ENCODE assay signal across 24 cellular contexts in the genomic region with DNA sequence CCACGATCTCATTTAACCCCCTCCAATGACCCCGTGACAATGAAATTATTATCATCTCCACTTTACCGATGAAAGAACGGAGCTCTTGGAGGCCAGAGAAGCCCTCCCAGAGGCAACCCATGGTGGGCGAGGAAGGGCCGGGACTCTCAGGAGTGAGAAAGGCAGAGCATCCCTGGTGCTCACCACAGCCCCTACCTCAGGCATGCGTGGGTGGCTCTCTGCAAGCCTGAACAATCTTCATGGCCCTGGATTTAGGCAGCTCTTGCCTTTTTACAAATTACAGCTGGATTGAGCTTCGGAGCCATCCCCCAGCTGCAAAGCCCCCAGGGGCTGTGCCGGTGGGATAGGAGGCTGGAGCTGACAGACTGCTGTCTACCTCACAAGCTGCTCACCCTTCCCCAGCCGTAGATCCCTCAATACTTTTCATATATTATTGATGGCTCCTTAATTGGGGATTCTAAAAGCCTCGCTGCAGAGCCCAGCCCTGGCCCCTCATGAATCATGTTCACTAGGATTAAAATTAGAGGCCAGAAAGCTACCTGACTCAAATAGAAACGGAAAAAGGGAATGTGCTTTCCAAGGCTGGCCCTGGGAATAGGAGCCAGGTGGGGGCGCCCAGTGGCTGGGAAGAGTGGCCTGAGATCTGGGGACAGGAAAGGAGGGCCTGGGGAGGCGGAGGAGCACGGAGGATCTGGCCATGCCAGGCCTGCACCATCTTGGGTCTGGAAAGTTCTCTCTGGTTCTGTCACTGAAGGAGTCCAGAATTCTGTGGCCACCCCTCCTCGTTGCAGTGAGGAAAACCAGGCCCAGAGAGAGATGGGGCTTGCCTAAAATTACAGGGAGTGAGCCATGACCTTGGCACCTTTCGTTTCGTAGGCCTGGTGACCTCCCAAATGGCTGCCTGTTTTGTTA. TPM values are rescaled to one million over a fixed set of nuclear protein-coding genes. Genes with fewer than 3 reads are reported as not detected.
DNase-seq lines count a peak whose midpoint lies in the region; ATAC-seq, FAIRE-seq and TF ChIP-seq lines count a peak whose summit lies in the region.
"Had no signal": no experiment of that assay in that cellular context is flagged by ENCODE, and none has a peak within 500 bp of the region (broad histone marks: within the 10 kb centered on the region; RNA-seq: fewer than 3 reads in every experiment).

No MANE protein-coding gene starts in this region.

- peak; percentile 61 to 67 for TF ChIP-seq RAD21 in H1 (IDR thresholded peaks at IDR 0.05 in 1 of 2, conservative IDR thresholded peaks at IDR 0.05 in 1 of 2; ENCODE audit: low read depth in 2 of 2, low read length in 2 of 2)

- peaks cover 11% of the 10 kb centered on the region for H3K27me3 Mint-ChIP-seq in nephron progenitor cell (ENCODE audit: low read depth, poor library complexity)
- peaks cover 5% of the 10 kb centered on the region for H3K27me3 Mint-ChIP-seq in glutamatergic neuron (ENCODE audit: unreplicated experiment)

- TF ChIP-seq POLR2A in H1 (IDR thresholded peaks at IDR 0.05; ENCODE audit: control extremely low read depth in 1 of 2, low read depth in 2 of 2, low read length in 2 of 2), result no peak

- POLR2A ChIA-PET in PC-3 (lab: Charles Lee; ENCODE audit: unreplicated experiment) (no interaction called here), H1 (lab: Charles Lee; ENCODE audit: partially characterized antibody) (interaction anchor here (0.8 to 3.3 kb wide), 5 partner anchors 14 to 49 kb away, joined by 3 to 12 read pairs (median 4); no protein-coding TSS in a partner anchor)

- H3K9me3 Mint-ChIP-seq in nephron progenitor cell, result no peaks in the 10 kb centered on the region
- peaks cover 8% of the 10 kb centered on the region for H3K9me3 Mint-ChIP-seq in glutamatergic neuron (ENCODE audit: unreplicated experiment)
- H3K9me3 Mint-ChIP-seq: activated naive CD4-positive, alpha-beta T cell treated with anti-CD3 and anti-CD28 coated beads for 36 hours; naive thymus-derived CD4-positive, alpha-beta T cell had no signal

- no peak overlapping the region for H2AK5ac ChIP-seq in H1 (ENCODE audit: low read depth, low read length)

- H3F3A ChIP-seq in PC-3 (ENCODE audit: low read length, unreplicated experiment), result no peaks in the 10 kb centered on the region

- H3K4ac ChIP-seq in H1 (replicated peaks; ENCODE audit: insufficient read length, low read depth, low read length), result no peak overlapping the region

- H3K4me2 ChIP-seq in PC-3 (ENCODE audit: low read length) (no peak overlapping the region), H1 (ENCODE audit: insufficient read depth in 1 of 2, low read depth in 2 of 2, low read length in 2 of 2) (no peak overlapping the region)

- H2BK15ac ChIP-seq in H1 (ENCODE audit: low read length), result peak overlapping the region; percentile 98; the same call in 1 of the 2 replicates

- FAIRE-seq in H1 (lab: Jason Lieb, UNC), result no peak
- FAIRE-seq: astrocyte, GM12878, TTC549 had no signal

- H3K23me2 ChIP-seq in H1 (ENCODE audit: low read depth, low read length), result no peaks in the 10 kb centered on the region

- H3K9me2 ChIP-seq in PC-3 (replicated peaks; ENCODE audit: low read length), result no peaks in the 10 kb centered on the region

- TF ChIP-seq CTCF in PC-3 (conservative IDR thresholded peaks at IDR 0.05; ENCODE audit: low read depth, low read length), result peak; percentile 31
- peak; percentile 44 to 48 (median 44) for TF ChIP-seq CTCF in H1 (IDR thresholded peaks at IDR 0.05; ENCODE audit: control extremely low read depth in 1 of 3, insufficient read depth in 1 of 3, low read depth in 1 of 3, low read length in 3 of 3)
- no peak for TF ChIP-seq CTCF in nephron progenitor cell (IDR thresholded peaks at IDR 0.05)
- no peak for TF ChIP-seq CTCF in glutamatergic neuron (IDR thresholded peaks at IDR 0.05; ENCODE audit: partially characterized antibody, unreplicated experiment)

- H3K4me3 Mint-ChIP-seq in nephron progenitor cell (no peak overlapping the region), glutamatergic neuron (ENCODE audit: unreplicated experiment) (no peak overlapping the region)
- H3K4me3 Mint-ChIP-seq: activated naive CD4-positive, alpha-beta T cell treated with anti-CD3 and anti-CD28 coated beads for 36 hours; naive thymus-derived CD4-positive, alpha-beta T cell had no signal

- no peak overlapping the region for H4K5ac ChIP-seq in H1 (ENCODE audit: insufficient read length, low read depth, low read length)

- H3K4me1 ChIP-seq in PC-3 (ENCODE audit: insufficient read depth, low read length) (no peaks in the 10 kb centered on the region), H1 (replicated peaks in 1 of 4; ENCODE audit: control insufficient read depth in 3 of 4, insufficient read depth in 4 of 4, low read length in 3 of 4) (peaks cover under 1 to 11% (median 3%) of the 10 kb centered on the region in 4 experiments; a peak in 4 of 7 replicates)
- H3K4me1 ChIP-seq: Caco-2, psoas muscle, testis had no signal

- H3K9ac ChIP-seq in PC-3 (ENCODE audit: low read length), result no peak overlapping the region
- H3K9ac ChIP-seq in H1 (replicated peaks in 1 of 4; ENCODE audit: extremely low read depth in 1 of 4, low read depth in 3 of 4, low read length in 3 of 4), result no peak overlapping the region

- H3K4me3 ChIP-seq in H7 (ENCODE audit: insufficient read depth, low read depth, low read length) (no peak overlapping the region), PC-3 (ENCODE audit: low read length) (no peak overlapping the region), H1 (ENCODE audit: extremely low read depth in 1 of 4, insufficient read depth in 2 of 4, low read depth in 3 of 4, low read length in 4 of 4) (no peak overlapping the region)
- H3K4me3 ChIP-seq: GM12878, lung, psoas muscle, testis had no signal

- 0 out of 2 replicates have a peak overlapping the region, but pooled peaks have one; percentile 45 for H4K8ac ChIP-seq in H1 (ENCODE audit: extremely low read depth, insufficient read depth, low read length)

- peak; percentile 76 for DNase-seq in H7
- no peak for DNase-seq in PC-3
- DNase-seq in H1 (ENCODE audit: low read depth in 1 of 2, low spot score in 2 of 2), result no peak
- DNase-seq in nephron progenitor cell, result no peak
- no peak for DNase-seq in glutamatergic neuron
- no peak for DNase-seq in activated gamma-delta T cell treated with Interleukin-2 at 50 U/mL for 16 hours
- no peak for DNase-seq in stimulated activated CD4-positive, alpha-beta T cell treated with anti-CD3 and anti-CD28 coated beads, Interleukin-2, amount 100 ng/mL, for 24 hours
- no peak for DNase-seq in stimulated activated CD4-positive, alpha-beta T cell treated with anti-CD3 and anti-CD28 coated beads, Interleukin-1b, Interleukin-23, amount 100 ng/mL, for 48 hours
- DNase-seq: activated CD4-positive, alpha-beta T cell treated with anti-CD3 and anti-CD28 coated beads, Interleukin-2, amount 50 U/mL, for 1 hour; activated naive CD4-positive, alpha-beta T cell treated with anti-CD3 and anti-CD28 coated beads for 36 hours; GDM1; naive thymus-derived CD4-positive, alpha-beta T cell; NCI-H1694; NCI-H226; psoas muscle; SW 1271; testis had no signal

- H3K27ac Mint-ChIP-seq in nephron progenitor cell, result peak overlapping the region; percentile 65
- no peak overlapping the region for H3K27ac Mint-ChIP-seq in glutamatergic neuron (ENCODE audit: unreplicated experiment)
- H3K27ac Mint-ChIP-seq: activated naive CD4-positive, alpha-beta T cell treated with anti-CD3 and anti-CD28 coated beads for 36 hours; naive thymus-derived CD4-positive, alpha-beta T cell had no signal

- H3K18ac ChIP-seq in H1 (ENCODE audit: extremely low read depth, low read length), result no peak overlapping the region

- H3K23ac ChIP-seq in H1 (ENCODE audit: insufficient read length), result no peak overlapping the region

- no peak overlapping the region for H2BK120ac ChIP-seq in H1 (replicated peaks; ENCODE audit: low read depth, low read length)

- no peak for TF ChIP-seq EP300 in H1 (IDR thresholded peaks at IDR 0.05; ENCODE audit: borderline replicate concordance in 1 of 2, low read depth in 2 of 2, low read length in 2 of 2)

- intact Hi-C loops in PC-3 (cut with micrococcal nuclease), result no loop called here

- H3K79me2 ChIP-seq in PC-3 (ENCODE audit: low read length) (no peaks in the 10 kb centered on the region), H1 (ENCODE audit: control insufficient read depth in 1 of 2, insufficient read depth in 2 of 2, low read length in 2 of 2) (no peaks in the 10 kb centered on the region)

- H3K79me1 ChIP-seq in H1 (ENCODE audit: low read depth, low read length), result no peaks in the 10 kb centered on the region

- H2BK5ac ChIP-seq in H1 (ENCODE audit: low read depth, low read length), result no peak overlapping the region

- WGBS in H1 (ENCODE audit: extremely low coverage in 1 of 2, insufficient coverage in 1 of 2, insufficient read length in 1 of 2, insufficient replicate concordance in 2 of 2, low coverage in 1 of 2, low lambda C conversion rate in 2 of 2, missing lambda C conversion rate in 1 of 2), 2 experiments, result 84% methylated on average over 18 of the region's 18 CpGs; no CpG with 5 or more reads in 1 of the 2 experiments

- no peaks in the 10 kb centered on the region for H3K27me3 ChIP-seq in H7 (ENCODE audit: control insufficient read depth, insufficient read depth, low read length)
- no peaks in the 10 kb centered on the region for H3K27me3 ChIP-seq in PC-3 (ENCODE audit: low read length)
- no peaks in the 10 kb centered on the region; a peak in 2 of 7 replicates for H3K27me3 ChIP-seq in H1 (replicated peaks in 1 of 4; ENCODE audit: control insufficient read depth in 3 of 4, extremely low read depth in 1 of 4, insufficient read depth in 3 of 4, low read length in 3 of 4)
- H3K27me3 ChIP-seq: testis had no signal

- no peak overlapping the region for H3K14ac ChIP-seq in H1 (ENCODE audit: insufficient read length)

- H3K36me3 ChIP-seq in H7 (replicated peaks; ENCODE audit: control insufficient read depth, insufficient read depth, low read length) (no peaks in the 10 kb centered on the region), PC-3 (ENCODE audit: low read depth, low read length) (no peaks in the 10 kb centered on the region), H1 (ENCODE audit: control insufficient read depth in 2 of 4, insufficient read depth in 4 of 4, low read length in 3 of 4) (no peaks in the 10 kb centered on the region)

- ATAC-seq in PC-3, result no peak
- ATAC-seq: GM12878; naive thymus-derived CD4-positive, alpha-beta T cell had no signal

- CTCF ChIA-PET in PC-3 (lab: Charles Lee), result no interaction called here
- CTCF ChIA-PET in H1 (lab: Charles Lee; ENCODE audit: partially characterized antibody), result interaction anchor here (0.6 to 11.4 kb wide), 25 partner anchors 9 to 294 kb away, joined by 3 to 154 read pairs (median 5); partner anchors contain the start of gene PPIL1

- no peak overlapping the region for H4K91ac ChIP-seq in H1 (replicated peaks; ENCODE audit: insufficient read length, low read length)

- H3K36me3 Mint-ChIP-seq in nephron progenitor cell (ENCODE audit: low read depth), result no peaks in the 10 kb centered on the region
- H3K36me3 Mint-ChIP-seq in glutamatergic neuron (ENCODE audit: unreplicated experiment), result no peaks in the 10 kb centered on the region
- H3K36me3 Mint-ChIP-seq: naive thymus-derived CD4-positive, alpha-beta T cell had no signal

- BruUV-seq in PC-3 (replicated peaks; lab: Mats Ljungman, UMichigan), result no TSS peak

- H3K4me1 Mint-ChIP-seq in nephron progenitor cell (peaks cover 62% of the 10 kb centered on the region), glutamatergic neuron (ENCODE audit: low read depth, unreplicated experiment) (peaks cover 19% of the 10 kb centered on the region)

- H2BK20ac ChIP-seq in H1 (ENCODE audit: low read length), result no peak overlapping the region

- no peaks in the 10 kb centered on the region for H3K9me3 ChIP-seq in PC-3 (ENCODE audit: low read length)
- H3K9me3 ChIP-seq in H1 (ENCODE audit: insufficient read depth in 2 of 2, low read depth in 1 of 2, low read length in 1 of 2), result no peaks in the 10 kb centered on the region
- H3K9me3 ChIP-seq: Caco-2, psoas muscle, testis had no signal

- H4K20me1 ChIP-seq in PC-3 (ENCODE audit: low read length), result no peaks in the 10 kb centered on the region
- no peaks in the 10 kb centered on the region for H4K20me1 ChIP-seq in H1 (replicated peaks in 1 of 2; ENCODE audit: control insufficient read depth in 1 of 2, insufficient read depth in 2 of 2, low read length in 2 of 2)

- H3K27ac ChIP-seq in PC-3 (ENCODE audit: low read length) (no peak overlapping the region), H1 (ENCODE audit: low read depth, low read length) (no peak overlapping the region)
- H3K27ac ChIP-seq: epithelial cell of prostate, psoas muscle, testis had no signal

- H2BK12ac ChIP-seq in H1 (ENCODE audit: low read depth, low read length), result no peak overlapping the region

- no peak overlapping the region for H2AFZ ChIP-seq in PC-3 (ENCODE audit: low read length)
- H2AFZ ChIP-seq in H1 (ENCODE audit: low read length), result no peak overlapping the region

- H3K56ac ChIP-seq in H1 (replicated peaks; ENCODE audit: insufficient read length, low read depth, low read length), result no peak overlapping the region

RNA-seq across cellular contexts. Expression of gene CPNE5, which starts 29.1 kb away (rescaled TPM):
- 0.04 and 0.42 TPM in 2 replicates for total RNA-seq in H7 (2014; rRNA removed; shearing (Covaris generic))
- total RNA-seq in PC-3 (2014; rRNA removed) (0.29 TPM in 1 of 2 replicates, not detected in the other), glutamatergic neuron (ENCODE audit: unreplicated experiment) (2.9 TPM)
- 0.15 and 0.88 TPM in 2 replicates for total RNA-seq in H1 (2021; fragmentation: NEBNext Ultra II Directional; extraction: Animal tissue kit (Norgen Biotek cat#: 25700))
- polyA plus RNA-seq in H1 (2011; rRNA removed), result 1.8 and 2.3 TPM in 2 replicates
- 0.76 TPM for polyA plus RNA-seq in H1 (2011; cell fraction: cytosol; rRNA removed)
- 2.7 TPM for polyA plus RNA-seq in H1 (2011; cell fraction: nucleus; rRNA removed)
- 0.30 to 0.96 TPM (median 0.65 TPM) in 4 replicates for polyA plus RNA-seq in H1 (2012, experiment 1 of 2)
- 0.51 TPM for polyA plus RNA-seq in H1 (2012, experiment 2 of 2)
- polyA plus RNA-seq in H1 (2013, experiment 1 of 2), result 0.24 TPM
- 0.28 TPM for polyA plus RNA-seq in H1 (2013, experiment 2 of 2)
- polyA minus RNA-seq in H1 (2011; rRNA and poly(A)+ RNA removed), result 0.82 and 1.1 TPM in 2 replicates
- polyA minus RNA-seq in H1 (2011; cell fraction: cytosol; rRNA and poly(A)+ RNA removed), result not detected
- polyA minus RNA-seq in H1 (2011; cell fraction: nucleus; rRNA and poly(A)+ RNA removed), result 1.9 TPM
- total RNA-seq: Caco-2, RPMI7951 had no signal

Comparison
In these comparisons a context has a peak if more than half of its experiments do, and no peak if none do; other contexts are left out.
1. CTCF ChIP-seq: peak in PC-3 (single experiment) and H1 (3 of 3); none in nephron progenitor cell (single experiment) and glutamatergic neuron (single experiment).